ENCODE assay signal across 8 cellular contexts in genomic region chr7:85041599-85042216, GRCh38.
DNase-seq lines count a peak whose midpoint lies in the region; ATAC-seq, FAIRE-seq and TF ChIP-seq lines count a peak whose summit lies in the region.

No MANE protein-coding gene starts in this region.

- H3F3A ChIP-seq in PC-3 (ENCODE audit: low read length, unreplicated experiment): no peaks in the 10 kb centered on the region

- H3K36me3 ChIP-seq in PC-3 (ENCODE audit: low read depth, low read length) (no peaks in the 10 kb centered on the region), left lung (no peaks in the 10 kb centered on the region), testis (ENCODE audit: low read depth, missing control alignments) (no peaks in the 10 kb centered on the region)

- H3K4me1 ChIP-seq in PC-3 (ENCODE audit: insufficient read depth, low read length) (no peaks in the 10 kb centered on the region), left lung (no peaks in the 10 kb centered on the region), testis (no peaks in the 10 kb centered on the region)

- H3K27me3 ChIP-seq in PC-3 (ENCODE audit: low read length) (no peaks in the 10 kb centered on the region), left lung (no peaks in the 10 kb centered on the region), testis (no peaks in the 10 kb centered on the region)

- no peaks in the 10 kb centered on the region for H3K36me3 Mint-ChIP-seq in chondrocyte (ENCODE audit: low read depth)

- H3K9me2 ChIP-seq in PC-3 (replicated peaks; ENCODE audit: low read length): no peaks in the 10 kb centered on the region

- DNase-seq in COR-L47 (lab: John Stamatoyannopoulos, UW) (peak; percentile 64), HTR-8/SVneo (ENCODE audit: insufficient read length, low spot score) (peak; percentile 6), PC-3 (peak; percentile 87), chondrocyte (ENCODE audit: low spot score) (no peak), left lung (peak in 1 of 2 donors; percentile 55), testis (peak; percentile 84)

- no peak overlapping the region for H3K27ac ChIP-seq in PC-3 (ENCODE audit: low read length)
- no peak overlapping the region for H3K27ac ChIP-seq in left lung
- H3K27ac ChIP-seq in testis: no peak overlapping the region

- 70 to 71% methylated on average over 6 of the region's 6 CpGs for WGBS in testis, 2 donors

- intact Hi-C loops in PC-3 (cut with micrococcal nuclease) (loop anchor here (1.0 to 5.0 kb wide), 9 partner anchors 61 to 810 kb away; no protein-coding TSS in a partner anchor), left lung (cut with DNase I) (loop anchor here in 1 of 2 donors (10.0 kb wide), 1 partner anchor 143 kb away; the partner anchor contains the start of gene SEMA3D), testis (cut with DNase I; ENCODE audit: low total_unique reads) (loop anchor here (5.0 kb wide), 1 partner anchor 146 kb away; the partner anchor contains the start of gene SEMA3D)

- no peaks in the 10 kb centered on the region for H3K79me2 ChIP-seq in PC-3 (ENCODE audit: low read length)

- no peak for FAIRE-seq in HTR-8/SVneo (lab: Jason Lieb, UNC)

- no peaks in the 10 kb centered on the region for H3K9me3 Mint-ChIP-seq in chondrocyte (ENCODE audit: low read depth)

- TF ChIP-seq POLR2A in testis (IDR thresholded peaks at IDR 0.05): no peak

- BruUV-seq in PC-3 (replicated peaks; lab: Mats Ljungman, UMichigan): no TSS peak

- H3K9ac ChIP-seq in PC-3 (ENCODE audit: low read length): no peak overlapping the region

- CTCF ChIA-PET in PC-3 (lab: Charles Lee): interaction anchor here (0.6 to 2.1 kb wide), 7 partner anchors 9 to 924 kb away, joined by 3 to 11 read pairs (median 4); no protein-coding TSS in a partner anchor

- H3K4me1 Mint-ChIP-seq in chondrocyte (ENCODE audit: low read depth): no peaks in the 10 kb centered on the region

- H2AFZ ChIP-seq in PC-3 (ENCODE audit: low read length): peak overlapping the region; percentile 58

- peak; percentile 89 for TF ChIP-seq CTCF in PC-3 (conservative IDR thresholded peaks at IDR 0.05; ENCODE audit: low read depth, low read length)
- TF ChIP-seq CTCF in chondrocyte (IDR thresholded peaks at IDR 0.05): peak; percentile 98
- TF ChIP-seq CTCF in left lung (IDR thresholded peaks at IDR 0.05): peak; percentile 33 to 56
- TF ChIP-seq CTCF in testis (IDR thresholded peaks at IDR 0.05): peak; percentile 55 to 64 (median 63)

- peak; percentile 74 for ATAC-seq in GM18907 (IDR thresholded peaks at IDR 0.05; ENCODE audit: unreplicated experiment)
- ATAC-seq in PC-3: peak; percentile 98
- ATAC-seq in left lung: peak; percentile 92
- no peak for ATAC-seq in GM19455 (IDR thresholded peaks at IDR 0.05; ENCODE audit: unreplicated experiment)

- H3K4me2 ChIP-seq in PC-3 (ENCODE audit: low read length): peak overlapping the region; percentile 14; the same call in 1 of the 2 replicates

- no peak overlapping the region for H3K4me3 Mint-ChIP-seq in chondrocyte (ENCODE audit: unreplicated experiment)

- POLR2A ChIA-PET in PC-3 (lab: Charles Lee; ENCODE audit: unreplicated experiment): interaction anchor here (0.5 kb wide), 1 partner anchor 496 kb away, joined by 4 read pairs; no protein-coding TSS in a partner anchor

- H3K4me3 ChIP-seq in PC-3 (ENCODE audit: low read length): no peak overlapping the region
- H3K4me3 ChIP-seq in left lung: no peak overlapping the region
- H3K4me3 ChIP-seq in testis: no peak overlapping the region

- no peaks in the 10 kb centered on the region for H3K27me3 Mint-ChIP-seq in chondrocyte (ENCODE audit: low read depth)

- H3K9me3 ChIP-seq in PC-3 (ENCODE audit: low read length): no peaks in the 10 kb centered on the region
- no peaks in the 10 kb centered on the region for H3K9me3 ChIP-seq in left lung
- H3K9me3 ChIP-seq in testis: no peaks in the 10 kb centered on the region

- H3K27ac Mint-ChIP-seq in chondrocyte (ENCODE audit: unreplicated experiment): no peak overlapping the region

- H4K20me1 ChIP-seq in PC-3 (ENCODE audit: low read length): no peaks in the 10 kb centered on the region

Comparison
In these comparisons a context has a peak if more than half of its experiments do, and no peak if none do; other contexts are left out.
1. CTCF ChIP-seq: peak in every context shown above with its lines; median percentile 98 in chondrocyte; 89 in PC-3; 63 in testis; 44 in left lung.